32 cellular contexts compared by ENCODE assay signal in the genomic region with DNA sequence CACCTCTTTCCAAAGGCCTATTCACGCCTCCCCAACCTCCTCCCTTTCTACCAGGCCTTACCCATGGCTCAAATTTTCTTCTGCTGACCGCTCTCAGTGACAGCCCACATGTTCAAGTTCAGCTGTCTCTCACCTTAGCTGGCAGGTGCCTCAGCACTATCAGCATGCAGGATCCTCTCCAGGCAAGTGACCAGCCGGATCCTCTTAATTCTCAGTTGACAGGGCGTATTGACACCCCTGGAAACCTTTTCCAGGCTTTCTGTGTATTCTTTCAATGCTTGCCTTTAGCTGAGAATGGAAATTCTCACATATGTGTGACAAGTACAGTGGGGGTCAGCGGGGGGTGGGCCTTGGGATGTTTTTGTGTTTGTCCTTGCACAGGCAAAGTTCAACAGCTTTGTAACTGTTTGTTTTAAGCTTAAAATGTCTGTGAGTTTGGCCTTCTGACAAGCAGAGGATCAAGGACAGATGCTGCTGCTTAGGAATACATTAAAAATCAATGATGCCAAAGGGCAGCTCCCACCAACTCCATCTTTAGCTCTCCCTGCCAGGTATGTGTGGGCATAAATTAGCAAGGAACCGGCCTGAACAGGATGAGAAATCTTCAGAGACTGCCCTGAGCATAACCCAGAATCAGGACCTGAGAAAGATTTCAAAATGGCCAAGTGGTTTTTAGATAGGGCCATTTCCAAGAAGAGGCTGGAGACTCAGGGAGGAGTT.
"Had no signal": no experiment of that assay in that cellular context is flagged by ENCODE, and none has a peak within 500 bp of the region (broad histone marks: within the 10 kb centered on the region; RNA-seq: fewer than 3 reads in every experiment).

No MANE protein-coding gene starts in this region.

- H3K9me3 ChIP-seq: esophagus squamous epithelium, lower lobe of right lung, prostate gland, sigmoid colon, vagina had no signal

- H3K4me3 ChIP-seq: esophagus squamous epithelium, lower lobe of right lung, prostate gland, sigmoid colon, vagina had no signal

- ATAC-seq: activated CD4-positive, CD25-positive, alpha-beta regulatory T cell treated with anti-CD3 and anti-CD28 coated beads, Interleukin-2, amount 50 U/mL, for 24 hours; left colon; lower lobe of right lung; natural killer cell; stimulated activated effector memory CD8-positive, alpha-beta T cell treated with anti-CD3 and anti-CD28 coated beads, Interleukin-12 subunit alpha, Interleukin-12 subunit beta, amount 100 ng/mL, for 72 hours; stimulated activated naive CD8-positive, alpha-beta T cell treated with anti-CD3 and anti-CD28 coated beads, Interleukin-15, amount 100 ng/mL, for 72 hours had no signal

- H3K27ac Mint-ChIP-seq: activated CD4-positive, alpha-beta memory T cell treated with anti-CD3 and anti-CD28 coated beads, Interleukin-2, amount 10 ng/mL, durations not matched to agents 7 days and 5 days; activated naive CD8-positive, alpha-beta T cell; activated T-helper 2 cell treated with anti-CD3 and anti-CD28 coated beads, Interferon-gamma antibody, Interleukin-2, Interleukin-4, amounts not matched to agents 10 μg/mL and 5 μg/mL and 100 μg/mL, durations not matched to agents 14 hours and 24 hours and 36 hours; natural killer cell; stimulated activated effector memory CD8-positive, alpha-beta T cell treated with anti-CD3 and anti-CD28 coated beads, Interleukin-12 subunit alpha, Interleukin-12 subunit beta, amount 100 ng/mL, for 72 hours; stimulated activated naive CD8-positive, alpha-beta T cell treated with anti-CD3 and anti-CD28 coated beads, Interleukin-15, amount 100 ng/mL, for 72 hours; T-helper 1 cell treated with Interleukin-12 subunit alpha and Interleukin-12 subunit beta and Interleukin-4 antibody, amounts not matched to agents 30 μg/mL and 1 μg/mL, for 36 hours; type B pancreatic cell had no signal

- H3K36me3 Mint-ChIP-seq: natural killer cell; stimulated activated effector memory CD8-positive, alpha-beta T cell treated with anti-CD3 and anti-CD28 coated beads, Interleukin-12 subunit alpha, Interleukin-12 subunit beta, amount 100 ng/mL, for 72 hours; type B pancreatic cell had no signal

- H3K4me1 ChIP-seq: esophagus squamous epithelium, lower lobe of right lung, prostate gland, sigmoid colon, vagina had no signal

- H3K4me3 Mint-ChIP-seq: activated CD4-positive, alpha-beta memory T cell treated with anti-CD3 and anti-CD28 coated beads, Interleukin-2, amount 10 ng/mL, durations not matched to agents 7 days and 5 days; activated naive CD8-positive, alpha-beta T cell; natural killer cell; stimulated activated effector memory CD8-positive, alpha-beta T cell treated with anti-CD3 and anti-CD28 coated beads, Interleukin-12 subunit alpha, Interleukin-12 subunit beta, amount 100 ng/mL, for 72 hours; stimulated activated naive CD8-positive, alpha-beta T cell treated with anti-CD3 and anti-CD28 coated beads, Interleukin-15, amount 100 ng/mL, for 72 hours; T-helper 1 cell treated with Interleukin-12 subunit alpha and Interleukin-12 subunit beta and Interleukin-4 antibody, amounts not matched to agents 30 μg/mL and 1 μg/mL, for 36 hours; type B pancreatic cell had no signal

- H3K27me3 Mint-ChIP-seq: type B pancreatic cell had no signal

- H3K27me3 ChIP-seq: vagina had no signal

- H3K9me3 Mint-ChIP-seq: natural killer cell had no signal

- DNase-seq: activated CD4-positive, alpha-beta memory T cell treated with anti-CD3 and anti-CD28 coated beads, Interleukin-2, amount 10 ng/mL, durations not matched to agents 7 days and 5 days; activated CD4-positive, alpha-beta T cell treated with anti-CD3 and anti-CD28 coated beads for 48 hours; activated naive CD4-positive, alpha-beta T cell; activated T-cell treated with anti-CD3 and anti-CD28 coated beads, Interleukin-2, amount 50 U/mL, for 48 hours; anterior cingulate cortex; dermis blood vessel endothelial cell; effector CD4-positive, alpha-beta T cell; esophagus squamous epithelium; foreskin melanocyte; glutamatergic neuron; kidney; left colon; lower lobe of right lung; mesenchymal stem cell; natural killer cell; retina; sigmoid colon; small intestine; stimulated activated CD4-positive, alpha-beta T cell treated with anti-CD3 and anti-CD28 coated beads, Interleukin-4, amount 100 ng/mL, for 24 hours; stimulated activated naive CD8-positive, alpha-beta T cell treated with anti-CD3 and anti-CD28 coated beads, Interleukin-15, amount 100 ng/mL, for 72 hours; substantia nigra; T-helper 9 cell had no signal

- H3K36me3 ChIP-seq: esophagus squamous epithelium, lower lobe of right lung, prostate gland, vagina had no signal

- H3K4me1 Mint-ChIP-seq: activated CD4-positive, alpha-beta memory T cell treated with anti-CD3 and anti-CD28 coated beads, Interleukin-2, amount 10 ng/mL, durations not matched to agents 7 days and 5 days; natural killer cell; stimulated activated effector memory CD8-positive, alpha-beta T cell treated with anti-CD3 and anti-CD28 coated beads, Interleukin-12 subunit alpha, Interleukin-12 subunit beta, amount 100 ng/mL, for 72 hours; stimulated activated naive CD8-positive, alpha-beta T cell treated with anti-CD3 and anti-CD28 coated beads, Interleukin-15, amount 100 ng/mL, for 72 hours had no signal

- H3K27ac ChIP-seq: epithelial cell of prostate, esophagus squamous epithelium, lower lobe of right lung, prostate gland, sigmoid colon, vagina, VCaP had no signal
